ENCODE assay signal across 27 cellular contexts in the genomic region with DNA sequence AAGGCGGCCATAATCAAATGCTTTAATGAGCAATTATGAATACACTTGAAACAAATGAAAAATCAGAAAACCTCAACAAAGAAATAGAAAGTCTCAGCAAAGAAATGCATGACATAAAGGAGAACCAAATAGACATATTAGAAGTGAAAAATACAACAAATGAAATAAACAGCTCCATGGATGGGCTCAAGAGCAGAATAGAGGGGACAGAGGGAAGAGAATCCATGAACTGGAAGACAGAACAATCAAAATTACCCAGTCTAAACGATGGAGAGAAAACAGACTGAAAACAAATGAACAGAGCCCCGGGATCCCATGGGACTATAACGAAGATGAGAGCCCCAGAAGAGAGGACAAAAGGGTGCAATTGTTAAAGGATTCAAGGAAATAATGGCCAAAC.
"Had no signal": no experiment of that assay in that cellular context is flagged by ENCODE, and none has a peak within 500 bp of the region (broad histone marks: within the 10 kb centered on the region; RNA-seq: fewer than 3 reads in every experiment).

No MANE protein-coding gene starts in this region.

- FAIRE-seq: urothelium cell line had no signal

- H3K9me3 ChIP-seq: suprapubic skin, testis, thoracic aorta, thyroid gland, transverse colon, upper lobe of left lung, upper lobe of right lung, vagina had no signal

- H3K27me3 ChIP-seq: stomach, testis, thyroid gland, tibial nerve, transverse colon, upper lobe of left lung, upper lobe of right lung, uterus, vagina had no signal

- H3K36me3 ChIP-seq: stomach, suprapubic skin, thoracic aorta, thyroid gland, tibial artery, tibial nerve, transverse colon, upper lobe of left lung, upper lobe of right lung, uterus, vagina had no signal

- H3K4me1 ChIP-seq: testis, tibial artery, tibial nerve, upper lobe of right lung, uterus, vagina had no signal

- H3K4me3 ChIP-seq: stomach, suprapubic skin, testis, thoracic aorta, thyroid gland, tibial artery, tibial nerve, transverse colon, upper lobe of left lung, upper lobe of right lung, uterus, vagina had no signal

- ATAC-seq: stimulated activated effector memory CD8-positive, alpha-beta T cell treated with anti-CD3 and anti-CD28 coated beads, Interleukin-12 subunit alpha, Interleukin-12 subunit beta, amount 100 ng/mL, for 72 hours; stimulated activated memory B cell treated with anti-CD40 and anti-IgM and Interleukin-4, amounts not matched to agents 10 μg/mL and 1 μg/mL and 100 μg/mL, for 72 hours; stimulated activated naive B cell treated with anti-CD40 and anti-IgM and Interleukin-4, amounts not matched to agents 10 μg/mL and 1 μg/mL and 100 μg/mL, for 72 hours; stimulated activated naive CD8-positive, alpha-beta T cell treated with anti-CD3 and anti-CD28 coated beads, Interleukin-15, amount 100 ng/mL, for 72 hours; stimulated activated naive CD8-positive, alpha-beta T cell treated with anti-CD3 and anti-CD28 coated beads, Interleukin-15, Interleukin-2, amounts not matched to agents 100 U/mL and 50 U/mL, for 24 hours; upper lobe of right lung had no signal

- DNase-seq: stimulated activated CD4-positive, alpha-beta T cell treated with anti-CD3 and anti-CD28 coated beads, Interleukin-2, amount 100 ng/mL, for 48 hours; stimulated activated CD4-positive, alpha-beta T cell treated with anti-CD3 and anti-CD28 coated beads, Interleukin-4, amount 100 ng/mL, for 1 hour; stimulated activated CD4-positive, alpha-beta T cell treated with anti-CD3 and anti-CD28 coated beads, Interleukin-4, amount 100 ng/mL, for 24 hours; stimulated activated CD4-positive, alpha-beta T cell treated with anti-CD3 and anti-CD28 coated beads, Interleukin-4, amount 100 ng/mL, for 4 hours; stimulated activated CD8-positive, alpha-beta memory T cell treated with anti-CD3 and anti-CD28 coated beads, Interleukin-4, amount 100 ng/mL, for 48 hours; stimulated activated naive B cell treated with anti-CD40 and anti-IgM and Interleukin-4, amounts not matched to agents 10 μg/mL and 1 μg/mL and 100 μg/mL, for 72 hours; stimulated activated naive CD4-positive, alpha-beta T cell; stimulated activated naive CD4-positive, alpha-beta T cell treated with Interleukin-2 at 50 U/mL for 16 hours; stimulated activated naive CD8-positive, alpha-beta T cell treated with anti-CD3 and anti-CD28 coated beads, Interleukin-15, amount 100 ng/mL, for 72 hours; stimulated activated naive CD8-positive, alpha-beta T cell treated with anti-CD3 and anti-CD28 coated beads, Interleukin-15, Interleukin-2, amounts not matched to agents 100 U/mL and 50 U/mL, for 24 hours; stomach; substantia nigra; testis; thyroid gland; tibial artery; transverse colon; trophoblast cell; upper lobe of left lung; upper lobe of right lung; uterus had no signal

- H3K27ac ChIP-seq: stomach, suprapubic skin, testis, thoracic aorta, thyroid gland, tibial artery, tibial nerve, transverse colon, upper lobe of left lung, upper lobe of right lung, uterus, vagina had no signal
